In the genomic region with DNA sequence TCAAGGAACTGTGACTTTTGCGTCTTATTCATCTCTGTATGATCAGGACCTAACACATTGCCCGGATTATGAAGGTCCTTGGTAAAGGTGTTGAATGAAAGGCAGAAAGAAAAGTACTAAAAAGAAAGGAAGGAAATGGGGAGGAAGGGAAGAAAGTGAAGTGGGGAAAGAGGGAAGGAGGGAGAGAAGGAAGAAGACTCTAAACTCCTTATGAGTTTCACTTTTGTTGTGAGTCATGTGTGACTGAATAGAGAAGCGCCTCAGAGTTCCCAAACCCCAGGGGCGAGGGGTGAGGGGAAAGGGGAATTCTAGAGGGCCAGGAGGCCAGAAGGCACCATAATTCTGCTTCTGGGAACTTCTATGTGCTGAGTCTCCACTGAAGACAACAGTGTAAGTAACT, we compare ENCODE assay signal across 1 cellular context.
TF ChIP-seq lines count a peak whose summit lies in the region.

No MANE protein-coding gene starts in this region.

TF ChIP-seq in SK-N-SH, 30 proteins besides CTCF, POLR2A, EP300 and RAD21 (continued from another document):
- TF ChIP-seq, protein P1, sequence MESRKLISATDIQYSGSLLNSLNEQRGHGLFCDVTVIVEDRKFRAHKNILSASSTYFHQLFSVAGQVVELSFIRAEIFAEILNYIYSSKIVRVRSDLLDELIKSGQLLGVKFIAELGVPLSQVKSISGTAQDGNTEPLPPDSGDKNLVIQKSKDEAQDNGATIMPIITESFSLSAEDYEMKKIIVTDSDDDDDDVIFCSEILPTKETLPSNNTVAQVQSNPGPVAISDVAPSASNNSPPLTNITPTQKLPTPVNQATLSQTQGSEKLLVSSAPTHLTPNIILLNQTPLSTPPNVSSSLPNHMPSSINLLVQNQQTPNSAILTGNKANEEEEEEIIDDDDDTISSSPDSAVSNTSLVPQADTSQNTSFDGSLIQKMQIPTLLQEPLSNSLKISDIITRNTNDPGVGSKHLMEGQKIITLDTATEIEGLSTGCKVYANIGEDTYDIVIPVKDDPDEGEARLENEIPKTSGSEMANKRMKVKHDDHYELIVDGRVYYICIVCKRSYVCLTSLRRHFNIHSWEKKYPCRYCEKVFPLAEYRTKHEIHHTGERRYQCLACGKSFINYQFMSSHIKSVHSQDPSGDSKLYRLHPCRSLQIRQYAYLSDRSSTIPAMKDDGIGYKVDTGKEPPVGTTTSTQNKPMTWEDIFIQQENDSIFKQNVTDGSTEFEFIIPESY (IDR thresholded peaks at IDR 0.05; ENCODE audit: borderline replicate concordance, low read depth) = no peak
- TF ChIP-seq, protein P2, sequence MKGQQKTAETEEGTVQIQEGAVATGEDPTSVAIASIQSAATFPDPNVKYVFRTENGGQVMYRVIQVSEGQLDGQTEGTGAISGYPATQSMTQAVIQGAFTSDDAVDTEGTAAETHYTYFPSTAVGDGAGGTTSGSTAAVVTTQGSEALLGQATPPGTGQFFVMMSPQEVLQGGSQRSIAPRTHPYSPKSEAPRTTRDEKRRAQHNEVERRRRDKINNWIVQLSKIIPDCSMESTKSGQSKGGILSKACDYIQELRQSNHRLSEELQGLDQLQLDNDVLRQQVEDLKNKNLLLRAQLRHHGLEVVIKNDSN (IDR thresholded peaks at IDR 0.05; ENCODE audit: borderline replicate concordance, low read depth) = no peak
- TF ChIP-seq, protein P3, sequence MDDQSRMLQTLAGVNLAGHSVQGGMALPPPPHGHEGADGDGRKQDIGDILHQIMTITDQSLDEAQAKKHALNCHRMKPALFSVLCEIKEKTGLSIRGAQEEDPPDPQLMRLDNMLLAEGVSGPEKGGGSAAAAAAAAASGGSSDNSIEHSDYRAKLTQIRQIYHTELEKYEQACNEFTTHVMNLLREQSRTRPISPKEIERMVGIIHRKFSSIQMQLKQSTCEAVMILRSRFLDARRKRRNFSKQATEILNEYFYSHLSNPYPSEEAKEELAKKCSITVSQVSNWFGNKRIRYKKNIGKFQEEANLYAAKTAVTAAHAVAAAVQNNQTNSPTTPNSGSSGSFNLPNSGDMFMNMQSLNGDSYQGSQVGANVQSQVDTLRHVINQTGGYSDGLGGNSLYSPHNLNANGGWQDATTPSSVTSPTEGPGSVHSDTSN (IDR thresholded peaks at IDR 0.05) = no peak
